In the genomic region with DNA sequence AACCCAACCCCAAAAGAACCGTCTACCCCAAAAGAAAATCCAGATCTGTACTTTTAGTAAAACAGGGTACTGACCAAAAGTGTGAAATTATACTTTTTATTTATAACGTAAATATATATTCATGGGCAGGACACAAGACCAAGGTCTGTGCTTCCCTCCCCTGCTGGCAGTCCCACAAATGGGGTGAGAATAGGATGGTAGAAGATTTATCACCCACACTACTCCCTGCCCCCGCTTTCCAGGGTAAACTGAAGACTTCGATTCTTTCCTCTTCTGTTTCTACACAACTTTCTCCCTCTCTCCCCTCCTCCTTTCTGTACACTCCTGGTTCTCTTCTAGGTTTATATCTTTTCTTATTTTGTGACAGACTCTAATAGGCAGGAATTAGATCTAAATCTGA, we compare ENCODE assay signal across 26 cellular contexts.
"Had no signal": no experiment of that assay in that cellular context is flagged by ENCODE, and none has a peak within 500 bp of the region (broad histone marks: within the 10 kb centered on the region; RNA-seq: fewer than 3 reads in every experiment).

No MANE protein-coding gene starts in this region.

- DNase-seq: colonic mucosa; effector CD8-positive, alpha-beta T cell; endodermal cell; foreskin fibroblast; gastrocnemius medialis; head of caudate nucleus; left cardiac atrium; left lung; mesenchymal stem cell; mucosa of descending colon; naive B cell; nucleus accumbens; psoas muscle; right cardiac atrium; sigmoid colon; spleen; stimulated activated CD4-positive, alpha-beta T cell treated with anti-CD3 and anti-CD28 coated beads, Interleukin-4, amount 100 ng/mL, for 4 hours; stimulated activated naive CD8-positive, alpha-beta T cell treated with anti-CD3 and anti-CD28 coated beads, Interleukin-15, Interleukin-2, amounts not matched to agents 100 U/mL and 50 U/mL, for 24 hours; upper lobe of left lung; uterus had no signal

- ATAC-seq: esophagus mucosa; gastrocnemius medialis; left cardiac atrium; left lung; mucosa of descending colon; natural killer cell treated with Interleukin-12 subunit alpha and Interleukin-12 subunit beta and Interleukin-15 and Interleukin-18, amount 100 ng/mL, for 72 hours; psoas muscle; right cardiac atrium; stimulated activated memory B cell treated with anti-CD40 and anti-IgM and Interleukin-4, amounts not matched to agents 10 μg/mL and 1 μg/mL and 100 μg/mL, for 72 hours; stimulated activated naive CD8-positive, alpha-beta T cell treated with anti-CD3 and anti-CD28 coated beads, Interleukin-15, Interleukin-2, amounts not matched to agents 100 U/mL and 50 U/mL, for 24 hours had no signal

- H3K36me3 ChIP-seq: colonic mucosa, gastrocnemius medialis, left lung, sigmoid colon, spleen, thoracic aorta, tibial nerve, upper lobe of left lung, uterus had no signal

- H3K27ac ChIP-seq: colonic mucosa, epithelial cell of prostate, gastrocnemius medialis, left lung, psoas muscle, sigmoid colon, spleen, thoracic aorta, tibial nerve, upper lobe of left lung, uterus had no signal

- H3K27me3 ChIP-seq: colonic mucosa, gastrocnemius medialis, left lung, sigmoid colon, spleen, tibial nerve, upper lobe of left lung, uterus had no signal

- H3K4me3 ChIP-seq: colonic mucosa, gastrocnemius medialis, left lung, mucosa of descending colon, psoas muscle, sigmoid colon, spleen, thoracic aorta, tibial nerve, upper lobe of left lung, uterus had no signal

- H3K4me1 ChIP-seq: colonic mucosa, left lung, psoas muscle, spleen, tibial nerve, upper lobe of left lung, uterus had no signal

- H3K9me3 ChIP-seq: colonic mucosa, gastrocnemius medialis, left lung, mucosa of descending colon, psoas muscle, sigmoid colon, spleen, thoracic aorta, tibial nerve, upper lobe of left lung, uterus had no signal
